Comparison of ENCODE assay signal across 10 cellular contexts in genomic region chr5:54651482-54652076, GRCh38.
DNase-seq lines count a peak whose midpoint lies in the region; ATAC-seq and TF ChIP-seq lines count a peak whose summit lies in the region.
"Had no signal": no experiment of that assay in that cellular context is flagged by ENCODE, and none has a peak within 500 bp of the region (broad histone marks: within the 10 kb centered on the region; RNA-seq: fewer than 3 reads in every experiment).

No MANE protein-coding gene starts in this region.

- H2AFZ ChIP-seq in osteoblast (ENCODE audit: low read length), result peak overlapping the region; percentile 51

- no peaks in the 10 kb centered on the region for H4K20me1 ChIP-seq in osteoblast (ENCODE audit: insufficient read depth, low read length)

- peaks cover 14% of the 10 kb centered on the region for H3K4me1 ChIP-seq in osteoblast (ENCODE audit: insufficient read depth, low read length)

- H3K79me2 ChIP-seq in osteoblast (ENCODE audit: insufficient read depth, low read length), result no peaks in the 10 kb centered on the region

- no peaks in the 10 kb centered on the region for H3K9me3 Mint-ChIP-seq in activated T-cell treated with anti-CD3 and anti-CD28 coated beads, Interleukin-2, amount 50 U/mL, for 24 hours

- peaks cover 24% of the 10 kb centered on the region for H3K4me1 Mint-ChIP-seq in activated T-cell treated with anti-CD3 and anti-CD28 coated beads, Interleukin-2, amount 50 U/mL, for 24 hours (ENCODE audit: low read depth)

- H3K9me3 ChIP-seq in osteoblast (ENCODE audit: low read depth, low read length), result no peaks in the 10 kb centered on the region
- H3K9me3 ChIP-seq: Peyer's patch had no signal

- no peak overlapping the region for H3K4me3 ChIP-seq in osteoblast (ENCODE audit: insufficient read depth, low read length)
- H3K4me3 ChIP-seq: Peyer's patch had no signal

- no peaks in the 10 kb centered on the region for H3K36me3 Mint-ChIP-seq in activated T-cell treated with anti-CD3 and anti-CD28 coated beads, Interleukin-2, amount 50 U/mL, for 24 hours (ENCODE audit: low read depth)

- no peaks in the 10 kb centered on the region for H3K36me3 ChIP-seq in osteoblast (ENCODE audit: insufficient read depth, low read length)
- H3K36me3 ChIP-seq: Peyer's patch had no signal

- H3K27ac ChIP-seq in osteoblast (ENCODE audit: low read depth, low read length), result peak overlapping the region; percentile 7
- H3K27ac ChIP-seq: Peyer's patch had no signal

- H3K4me2 ChIP-seq in osteoblast (ENCODE audit: insufficient read depth, low read length), result no peak overlapping the region

- TF ChIP-seq CTCF in osteoblast (IDR thresholded peaks at IDR 0.05; ENCODE audit: extremely low read depth, low read depth, low read length), result no peak

- no peak overlapping the region for H3K4me3 Mint-ChIP-seq in activated T-cell treated with anti-CD3 and anti-CD28 coated beads, Interleukin-2, amount 50 U/mL, for 24 hours
- H3K4me3 Mint-ChIP-seq: stimulated activated naive CD8-positive, alpha-beta T cell treated with anti-CD3 and anti-CD28 coated beads, Interleukin-15, Interleukin-2, amounts not matched to agents 100 ng/mL and 50 ng/mL, for 24 hours had no signal

- H3K27me3 ChIP-seq in osteoblast (ENCODE audit: insufficient read depth, low read length), result no peaks in the 10 kb centered on the region
- H3K27me3 ChIP-seq: Peyer's patch had no signal

- no peak for ATAC-seq in HG03457 (IDR thresholded peaks at IDR 0.05; ENCODE audit: unreplicated experiment)
- no peak for ATAC-seq in GM18511 (IDR thresholded peaks at IDR 0.05; ENCODE audit: unreplicated experiment)

- no peak overlapping the region for H3K27ac Mint-ChIP-seq in activated T-cell treated with anti-CD3 and anti-CD28 coated beads, Interleukin-2, amount 50 U/mL, for 24 hours
- H3K27ac Mint-ChIP-seq: stimulated activated naive CD8-positive, alpha-beta T cell treated with anti-CD3 and anti-CD28 coated beads, Interleukin-15, Interleukin-2, amounts not matched to agents 100 ng/mL and 50 ng/mL, for 24 hours had no signal

- DNase-seq in DMS79 (lab: John Stamatoyannopoulos, UW), result peak; percentile 54
- DNase-seq in NCI-H460 (ENCODE audit: extremely low read depth, low read depth), result peak; percentile 11
- peak; percentile 64 for DNase-seq in fibroblast of gingiva (ENCODE audit: low read depth)
- peak; percentile 89 for DNase-seq in osteoblast (ENCODE audit: insufficient read length, low spot score, missing footprints)
- DNase-seq in stimulated activated CD4-positive, alpha-beta T cell treated with anti-CD3 and anti-CD28 coated beads, Interleukin-2, amount 100 ng/mL, for 24 hours, result no peak
- no peak for DNase-seq in activated T-cell treated with anti-CD3 and anti-CD28 coated beads, Interleukin-2, amount 50 U/mL, for 24 hours

- no peaks in the 10 kb centered on the region for H3K27me3 Mint-ChIP-seq in activated T-cell treated with anti-CD3 and anti-CD28 coated beads, Interleukin-2, amount 50 U/mL, for 24 hours
- H3K27me3 Mint-ChIP-seq: stimulated activated naive CD8-positive, alpha-beta T cell treated with anti-CD3 and anti-CD28 coated beads, Interleukin-15, Interleukin-2, amounts not matched to agents 100 ng/mL and 50 ng/mL, for 24 hours had no signal

Comparison
In these comparisons a context has a peak if more than half of its experiments do, and no peak if none do; other contexts are left out.
1. DNase-seq: peak in DMS79 (single experiment), NCI-H460 (single experiment), fibroblast of gingiva (single experiment) and osteoblast (single experiment); none in stimulated activated CD4-positive, alpha-beta T cell treated with anti-CD3 and anti-CD28 coated beads, Interleukin-2, amount 100 ng/mL, for 24 hours (0 of 2) and activated T-cell treated with anti-CD3 and anti-CD28 coated beads, Interleukin-2, amount 50 U/mL, for 24 hours (single experiment).